12 cellular contexts compared by ENCODE assay signal in the genomic region with DNA sequence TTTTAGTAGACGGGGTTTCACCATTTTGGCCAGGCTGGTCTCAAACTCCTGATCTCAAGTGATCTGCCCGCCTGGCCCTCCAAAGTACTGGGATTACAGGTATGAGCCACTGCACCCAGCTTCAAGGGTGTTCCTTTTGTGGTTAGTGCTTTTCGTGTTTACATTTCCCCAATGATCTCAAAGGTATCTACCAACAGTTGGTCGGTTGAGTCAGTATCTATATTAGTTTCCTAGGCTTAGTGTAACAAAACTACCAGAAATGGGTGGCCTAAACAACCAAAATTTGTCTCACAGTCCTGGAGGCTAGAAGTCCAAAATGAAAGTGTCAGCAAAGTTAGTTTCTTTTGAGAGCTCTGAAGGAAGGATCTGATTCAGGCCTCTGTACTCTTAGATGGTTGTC. TPM values are rescaled to one million over a fixed set of nuclear protein-coding genes. Genes with fewer than 3 reads are reported as not detected.
DNase-seq lines count a peak whose midpoint lies in the region; ATAC-seq, FAIRE-seq and TF ChIP-seq lines count a peak whose summit lies in the region.
"Had no signal": no experiment of that assay in that cellular context is flagged by ENCODE, and none has a peak within 500 bp of the region (broad histone marks: within the 10 kb centered on the region; RNA-seq: fewer than 3 reads in every experiment).

No MANE protein-coding gene starts in this region.

- H3K27ac ChIP-seq in MM.1S (ENCODE audit: low read length) (peak overlapping the region; percentile 56; the same call in 1 of the 2 replicates), PC-3 (ENCODE audit: low read length) (no peak overlapping the region)

- peak; percentile 80 for FAIRE-seq in GM19239 (lab: Jason Lieb, UNC)
- FAIRE-seq: keratinocyte, RCC 7860 had no signal

- H3K9me2 ChIP-seq in MM.1S (replicated peaks; ENCODE audit: insufficient read depth, low read length) (no peaks in the 10 kb centered on the region), PC-3 (replicated peaks; ENCODE audit: low read length) (no peaks in the 10 kb centered on the region)

- no peaks in the 10 kb centered on the region for H4K20me1 ChIP-seq in MM.1S (ENCODE audit: insufficient read depth, low read length)
- H4K20me1 ChIP-seq in PC-3 (ENCODE audit: low read length): no peaks in the 10 kb centered on the region

- H3K79me2 ChIP-seq in MM.1S (ENCODE audit: low read length) (no peaks in the 10 kb centered on the region), PC-3 (ENCODE audit: low read length) (no peaks in the 10 kb centered on the region)

- POLR2A ChIA-PET in PC-3 (lab: Charles Lee; ENCODE audit: unreplicated experiment): no interaction called here

- no peak overlapping the region for H3K4me3 ChIP-seq in MM.1S (ENCODE audit: low read length)
- no peak overlapping the region for H3K4me3 ChIP-seq in PC-3 (ENCODE audit: low read length)

- ATAC-seq in HG02884 (IDR thresholded peaks at IDR 0.05; ENCODE audit: unreplicated experiment) (peak; percentile 45), sciatic nerve (no peak), PC-3 (no peak)

- H3K27me3 ChIP-seq in MM.1S (replicated peaks; ENCODE audit: insufficient read depth, low read length): no peaks in the 10 kb centered on the region
- no peaks in the 10 kb centered on the region for H3K27me3 ChIP-seq in PC-3 (ENCODE audit: low read length)

- H2AFZ ChIP-seq in MM.1S (ENCODE audit: low read length): no peak overlapping the region
- H2AFZ ChIP-seq in PC-3 (ENCODE audit: low read length): no peak overlapping the region

- H3K4me1 ChIP-seq in MM.1S (ENCODE audit: low read length) (0 out of 2 replicates have a peak, but pooled peaks cover 3% of the 10 kb centered on the region), PC-3 (ENCODE audit: insufficient read depth, low read length) (no peaks in the 10 kb centered on the region)

- no peaks in the 10 kb centered on the region for H3K9me3 ChIP-seq in MM.1S (replicated peaks; ENCODE audit: insufficient read depth, low read length)
- no peaks in the 10 kb centered on the region for H3K9me3 ChIP-seq in PC-3 (ENCODE audit: low read length)

- CTCF ChIA-PET in PC-3 (lab: Charles Lee): no interaction called here

- H3K36me3 ChIP-seq in MM.1S (replicated peaks; ENCODE audit: insufficient read depth, low read length) (peaks cover 21% of the 10 kb centered on the region), PC-3 (ENCODE audit: low read depth, low read length) (peaks cover 21% of the 10 kb centered on the region)

- H3F3A ChIP-seq in MM.1S (ENCODE audit: insufficient read depth, low read length): no peaks in the 10 kb centered on the region
- H3F3A ChIP-seq in PC-3 (ENCODE audit: low read length, unreplicated experiment): no peaks in the 10 kb centered on the region

- peak; percentile 44 for DNase-seq in GM13976 (ENCODE audit: low spot score)
- no peak for DNase-seq in GM19239 (ENCODE audit: insufficient read length, low spot score)
- DNase-seq in MM.1S: peak; percentile 73
- no peak for DNase-seq in AG08395 (ENCODE audit: low spot score)
- DNase-seq in stimulated activated CD4-positive, alpha-beta T cell treated with anti-CD3 and anti-CD28 coated beads, Interleukin-2, amount 100 ng/mL, for 48 hours: no peak
- DNase-seq in sciatic nerve (ENCODE audit: low spot score): no peak
- no peak for DNase-seq in PC-3
- DNase-seq: activated effector memory CD4-positive, alpha-beta T cell treated with anti-CD3 and anti-CD28 coated beads, Interleukin-2, amount 50 U/mL, for 16 hours; H9 had no signal

- no peak for TF ChIP-seq CTCF in GM13976 (IDR thresholded peaks at IDR 0.05; ENCODE audit: borderline replicate concordance, control extremely low read depth, extremely low read depth, insufficient read depth, missing control alignments)
- no peak for TF ChIP-seq CTCF in MM.1S (IDR thresholded peaks at IDR 0.05; ENCODE audit: low read length)
- TF ChIP-seq CTCF in PC-3 (conservative IDR thresholded peaks at IDR 0.05; ENCODE audit: low read depth, low read length): no peak

- H3K9ac ChIP-seq in MM.1S (ENCODE audit: low read length): no peak overlapping the region
- H3K9ac ChIP-seq in PC-3 (ENCODE audit: low read length): no peak overlapping the region

- intact Hi-C loops in sciatic nerve (cut with DNase I): no loop called here
- intact Hi-C loops in PC-3 (cut with micrococcal nuclease): no loop called here

- BruUV-seq in PC-3 (replicated peaks; lab: Mats Ljungman, UMichigan): no TSS peak

- H3K4me2 ChIP-seq in MM.1S (ENCODE audit: low read depth, low read length) (no peak overlapping the region), PC-3 (ENCODE audit: low read length) (no peak overlapping the region)

- in situ Hi-C loops in GM13976 (cut with MboI; ENCODE audit: low sequenced_read_pairs, unreplicated experiment): no loop called here

RNA-seq across cellular contexts. Expression of a gene that starts 30.1 kb away (rescaled TPM):
- total RNA-seq in sciatic nerve: 24.7 TPM
- 6.6 and 7.8 TPM in 2 replicates for total RNA-seq in PC-3 (2014; rRNA removed)

RNA-seq across cellular contexts. Expression of a gene that starts 34.5 kb away (rescaled TPM):
- total RNA-seq in sciatic nerve (not detected), PC-3 (2014; rRNA removed) (not detected in 2 replicates)
- total RNA-seq: H9 had no signal

RNA-seq across cellular contexts. Expression of a gene that starts 40.1 kb away (rescaled TPM):
- total RNA-seq in sciatic nerve (55.0 TPM), PC-3 (2014; rRNA removed) (17.6 and 20.5 TPM in 2 replicates)

Comparison
In these comparisons a context has a peak if more than half of its experiments do, and no peak if none do; other contexts are left out.
1. DNase-seq: peak in GM13976 (single experiment) and MM.1S (single experiment); none in GM19239 (single experiment), AG08395 (single experiment), stimulated activated CD4-positive, alpha-beta T cell treated with anti-CD3 and anti-CD28 coated beads, Interleukin-2, amount 100 ng/mL, for 48 hours (0 of 2), sciatic nerve (single experiment) and PC-3 (single experiment).